In genomic region chr2:132547089-132547687, GRCh38 we compare ENCODE assay signal across 8 cellular contexts.
DNase-seq lines count a peak whose midpoint lies in the region; ATAC-seq and TF ChIP-seq lines count a peak whose summit lies in the region.

No MANE protein-coding gene starts in this region.

- H3K27ac ChIP-seq in lower lobe of right lung (no peak overlapping the region), stomach (no peak overlapping the region)

- H3K9me3 ChIP-seq in lower lobe of right lung (peaks cover 22% of the 10 kb centered on the region), stomach (peaks cover 0 to 23% (median 9%) of the 10 kb centered on the region in 4 donors)

- TF ChIP-seq CTCF in CD14-positive monocyte (IDR thresholded peaks at IDR 0.05), result peak; percentile 80
- peak; percentile 69 for TF ChIP-seq CTCF in lower lobe of right lung (IDR thresholded peaks at IDR 0.05)
- peak in 5 of 7 experiments; percentile 43 to 66 (median 62) for TF ChIP-seq CTCF in stomach (IDR thresholded peaks at IDR 0.05)

- H3K4me3 Mint-ChIP-seq in CD14-positive monocyte, result no peak overlapping the region
- no peak overlapping the region for H3K4me3 Mint-ChIP-seq in T-helper 2 cell treated with Interferon-gamma antibody and Interleukin-4, amounts not matched to agents 5 μg/mL and 100 μg/mL, for 36 hours

- DNase-seq in CD14-positive monocyte (ENCODE audit: low spot score) (no peak), NCI-H1048 (lab: John Stamatoyannopoulos, UW) (peak; percentile 21), dermis blood vessel endothelial cell (peak; percentile 85), lower lobe of right lung (peak; percentile 67), stomach (peak; percentile 81)
- peak; percentile 17 for DNase-seq in T-helper 2 cell treated with Interferon-gamma antibody and Interleukin-4, amounts not matched to agents 5 μg/mL and 100 μg/mL, for 36 hours (ENCODE audit: low spot score)

- TF ChIP-seq POLR2A in stomach (IDR thresholded peaks at IDR 0.05), result no peak

- H3K27me3 ChIP-seq in lower lobe of right lung (ENCODE audit: low read depth) (no peaks in the 10 kb centered on the region), stomach (no peaks in the 10 kb centered on the region)

- H3K36me3 ChIP-seq in lower lobe of right lung, result no peaks in the 10 kb centered on the region
- H3K36me3 ChIP-seq in stomach, result no peaks in the 10 kb centered on the region

- H3K4me1 ChIP-seq in lower lobe of right lung, result no peaks in the 10 kb centered on the region
- H3K4me1 ChIP-seq in stomach, result peaks cover 0 to 17% (median 4%) of the 10 kb centered on the region in 4 donors

- ATAC-seq in GM19351 (IDR thresholded peaks at IDR 0.05; ENCODE audit: unreplicated experiment), result peak; percentile 57
- peak; percentile 63 to 64 for ATAC-seq in lower lobe of right lung
- ATAC-seq in HG03469 (IDR thresholded peaks at IDR 0.05; ENCODE audit: unreplicated experiment), result no peak

- H3K27me3 Mint-ChIP-seq in CD14-positive monocyte (ENCODE audit: low read depth in 3 of 3), result peaks cover 0 to 1% (median under 1%) of the 10 kb centered on the region in 3 donors
- H3K27me3 Mint-ChIP-seq in T-helper 2 cell treated with Interferon-gamma antibody and Interleukin-4, amounts not matched to agents 5 μg/mL and 100 μg/mL, for 36 hours (ENCODE audit: low read depth), result no peaks in the 10 kb centered on the region

- no peak for TF ChIP-seq EP300 in stomach (IDR thresholded peaks at IDR 0.05)

- intact Hi-C loops in CD14-positive monocyte (cut with micrococcal nuclease) (loop anchor here (5.0 kb wide), 3 partner anchors 620 to 1295 kb away; no protein-coding TSS in a partner anchor), lower lobe of right lung (cut with DNase I) (no loop called here), stomach (cut with DNase I; ENCODE audit: low total_unique reads) (loop anchor here (5.0 kb wide), 1 partner anchor 625 kb away; no protein-coding TSS in a partner anchor)

- peak overlapping the region in 1 of 7 donors; percentile 30 for H3K27ac Mint-ChIP-seq in CD14-positive monocyte
- H3K27ac Mint-ChIP-seq in T-helper 2 cell treated with Interferon-gamma antibody and Interleukin-4, amounts not matched to agents 5 μg/mL and 100 μg/mL, for 36 hours, result no peak overlapping the region

- no peaks in the 10 kb centered on the region for H3K36me3 Mint-ChIP-seq in CD14-positive monocyte
- no peaks in the 10 kb centered on the region for H3K36me3 Mint-ChIP-seq in T-helper 2 cell treated with Interferon-gamma antibody and Interleukin-4, amounts not matched to agents 5 μg/mL and 100 μg/mL, for 36 hours (ENCODE audit: low read depth)

- 19 to 25% (median 24%) methylated on average over 5 of the region's 5 CpGs for WGBS in stomach, 5 donors

- H3K4me3 ChIP-seq in lower lobe of right lung, result no peak overlapping the region
- no peak overlapping the region for H3K4me3 ChIP-seq in stomach

- no peaks in the 10 kb centered on the region for H3K4me1 Mint-ChIP-seq in CD14-positive monocyte
- no peaks in the 10 kb centered on the region for H3K4me1 Mint-ChIP-seq in T-helper 2 cell treated with Interferon-gamma antibody and Interleukin-4, amounts not matched to agents 5 μg/mL and 100 μg/mL, for 36 hours (ENCODE audit: low read depth)

- H3K9me3 Mint-ChIP-seq in CD14-positive monocyte, result peaks cover 4 to 13% (median 9%) of the 10 kb centered on the region in 7 donors
- H3K9me3 Mint-ChIP-seq in T-helper 2 cell treated with Interferon-gamma antibody and Interleukin-4, amounts not matched to agents 5 μg/mL and 100 μg/mL, for 36 hours, result no peaks in the 10 kb centered on the region
